22 cellular contexts compared by ENCODE assay signal in genomic region chr3:38047896-38048295, GRCh38. TPM values are rescaled to one million over a fixed set of nuclear protein-coding genes. Genes with fewer than 3 reads are reported as not detected.
"Had no signal": no experiment of that assay in that cellular context is flagged by ENCODE, and none has a peak within 500 bp of the region (broad histone marks: within the 10 kb centered on the region; RNA-seq: fewer than 3 reads in every experiment).

No MANE protein-coding gene starts in this region.

- H3K27ac ChIP-seq: HL-60, SJSA1, SK-N-MC had no signal

- H3K36me3 ChIP-seq: SJSA1 had no signal

- H3K9me3 ChIP-seq: SJSA1 had no signal

- FAIRE-seq: HTR-8/SVneo, RCC 7860 had no signal

- H3K4me3 ChIP-seq: SJSA1, SK-N-MC had no signal

- H3K4me1 ChIP-seq: SJSA1 had no signal

- DNase-seq: KBM-7, MM.1S, NCI-H1092 treated with DMSO at 0.1 percent for 48 hours, NCI-H1436, NCI-H187, NCI-H2029, NCI-H2081 treated with DMSO at 0.1 percent for 48 hours, NCI-H2171, NCI-H226, NCI-H446, NCI-H510A, NCI-H526, NCI-H82, Right ventricle myocardium superior, RPMI8226, SIG-M5, T-helper 1 cell had no signal

RNA-seq across cellular contexts. Expression of gene DLEC1, which starts 8.9 kb away (rescaled TPM):
- total RNA-seq: SJSA1 had no signal
